31 cellular contexts compared by ENCODE assay signal in genomic region chr5:124764585-124764984, GRCh38. TPM values are rescaled to one million over a fixed set of nuclear protein-coding genes. Genes with fewer than 3 reads are reported as not detected.
"Had no signal": no experiment of that assay in that cellular context is flagged by ENCODE, and none has a peak within 500 bp of the region (broad histone marks: within the 10 kb centered on the region; RNA-seq: fewer than 3 reads in every experiment).

No MANE protein-coding gene starts in this region.

- H3K4me3 ChIP-seq: coronary artery, dorsolateral prefrontal cortex, gastrocnemius medialis, heart right ventricle had no signal

- H3K4me1 ChIP-seq: foreskin keratinocyte, heart right ventricle had no signal

- H3K9me3 ChIP-seq: gastrocnemius medialis, heart right ventricle had no signal

- H3K27me3 Mint-ChIP-seq: activated CD4-positive, alpha-beta memory T cell treated with anti-CD3 and anti-CD28 coated beads, Interleukin-2, amount 10 ng/mL, durations not matched to agents 7 days and 5 days; activated CD4-positive, alpha-beta T cell treated with anti-CD3 and anti-CD28 coated beads, Interleukin-2, amount 10 ng/mL, durations not matched to agents 7 days and 5 days; dendritic cell treated with granulocyte-macrophage colony-stimulating factor and Interleukin-4, amounts not matched to agents 40 ng/mL and 50 ng/mL, for 4 days; T-cell had no signal

- H3K27ac Mint-ChIP-seq: activated CD4-positive, alpha-beta memory T cell treated with anti-CD3 and anti-CD28 coated beads, Interleukin-2, amount 10 ng/mL, durations not matched to agents 7 days and 5 days; activated CD4-positive, alpha-beta T cell treated with anti-CD3 and anti-CD28 coated beads, Interleukin-2, amount 10 ng/mL, durations not matched to agents 7 days and 5 days; activated naive CD8-positive, alpha-beta T cell; activated T-cell treated with anti-CD3 and anti-CD28 coated beads, Interleukin-2, amount 50 U/mL, for 24 hours; activated T-cell treated with anti-CD3 and anti-CD28 coated beads, Interleukin-2, amount 50 U/mL, for 72 hours; dendritic cell treated with granulocyte-macrophage colony-stimulating factor and Interleukin-4, amounts not matched to agents 40 ng/mL and 50 ng/mL, for 4 days; T-cell; T-helper 1 cell treated with Interleukin-12 subunit alpha and Interleukin-12 subunit beta and Interleukin-4 antibody, amounts not matched to agents 30 μg/mL and 1 μg/mL, for 36 hours; WTC11 had no signal

- DNase-seq: activated CD4-positive, alpha-beta memory T cell treated with anti-CD3 and anti-CD28 coated beads, Interleukin-2, amount 10 ng/mL, durations not matched to agents 7 days and 5 days; activated CD4-positive, alpha-beta T cell treated with anti-CD3 and anti-CD28 coated beads for 1 hour; activated CD4-positive, alpha-beta T cell treated with anti-CD3 and anti-CD28 coated beads for 4 hours; activated CD4-positive, alpha-beta T cell treated with anti-CD3 and anti-CD28 coated beads, Interleukin-2, amount 10 ng/mL, durations not matched to agents 7 days and 5 days; activated CD4-positive, alpha-beta T cell treated with anti-CD3 and anti-CD28 coated beads, Interleukin-2, amount 50 U/mL, for 4 hours; activated CD8-positive, alpha-beta memory T cell treated with anti-CD3 and anti-CD28 coated beads, Interleukin-2, amount 50 U/mL, for 48 hours; activated gamma-delta T cell; activated naive CD4-positive, alpha-beta T cell; activated naive CD4-positive, alpha-beta T cell treated with anti-CD3 and anti-CD28 coated beads, Interleukin-2, amount 50 U/mL, for 16 hours; activated T-cell treated with anti-CD3 and anti-CD28 coated beads for 4 hours; activated T-cell treated with anti-CD3 and anti-CD28 coated beads, Interleukin-2, amount 50 U/mL, for 24 hours; activated T-cell treated with anti-CD3 and anti-CD28 coated beads, Interleukin-2, amount 50 U/mL, for 72 hours; amniotic stem cell; anterior cingulate cortex; caudate nucleus; dorsolateral prefrontal cortex; effector memory CD4-positive, alpha-beta T cell; foreskin keratinocyte; gastrocnemius medialis; heart right ventricle; hippocampal formation; SW 1271; T-cell; T-helper 9 cell had no signal

- H3K9me3 Mint-ChIP-seq: activated CD4-positive, alpha-beta memory T cell treated with anti-CD3 and anti-CD28 coated beads, Interleukin-2, amount 10 ng/mL, durations not matched to agents 7 days and 5 days; activated CD4-positive, alpha-beta T cell treated with anti-CD3 and anti-CD28 coated beads, Interleukin-2, amount 10 ng/mL, durations not matched to agents 7 days and 5 days; dendritic cell treated with granulocyte-macrophage colony-stimulating factor and Interleukin-4, amounts not matched to agents 40 ng/mL and 50 ng/mL, for 4 days; WTC11 had no signal

- H3K36me3 Mint-ChIP-seq: activated naive CD8-positive, alpha-beta T cell; T-cell; WTC11 had no signal

- H3K36me3 ChIP-seq: gastrocnemius medialis, heart right ventricle had no signal

- H3K4me3 Mint-ChIP-seq: activated CD4-positive, alpha-beta memory T cell treated with anti-CD3 and anti-CD28 coated beads, Interleukin-2, amount 10 ng/mL, durations not matched to agents 7 days and 5 days; activated CD4-positive, alpha-beta T cell treated with anti-CD3 and anti-CD28 coated beads, Interleukin-2, amount 10 ng/mL, durations not matched to agents 7 days and 5 days; activated naive CD8-positive, alpha-beta T cell; activated T-cell treated with anti-CD3 and anti-CD28 coated beads, Interleukin-2, amount 50 U/mL, for 24 hours; activated T-cell treated with anti-CD3 and anti-CD28 coated beads, Interleukin-2, amount 50 U/mL, for 72 hours; dendritic cell treated with granulocyte-macrophage colony-stimulating factor and Interleukin-4, amounts not matched to agents 40 ng/mL and 50 ng/mL, for 4 days; T-cell; T-helper 1 cell treated with Interleukin-12 subunit alpha and Interleukin-12 subunit beta and Interleukin-4 antibody, amounts not matched to agents 30 μg/mL and 1 μg/mL, for 36 hours; WTC11 had no signal

- ATAC-seq: activated T-cell treated with anti-CD3 and anti-CD28 coated beads, Interleukin-2, amount 50 U/mL, for 72 hours; esophagus mucosa; foreskin keratinocyte; T-cell; WTC11 had no signal

- H3K4me1 Mint-ChIP-seq: activated CD4-positive, alpha-beta memory T cell treated with anti-CD3 and anti-CD28 coated beads, Interleukin-2, amount 10 ng/mL, durations not matched to agents 7 days and 5 days; activated CD4-positive, alpha-beta T cell treated with anti-CD3 and anti-CD28 coated beads, Interleukin-2, amount 10 ng/mL, durations not matched to agents 7 days and 5 days; T-cell had no signal

- H3K27me3 ChIP-seq: dorsolateral prefrontal cortex, foreskin keratinocyte, gastrocnemius medialis, heart right ventricle had no signal

- H3K27ac ChIP-seq: coronary artery, dorsolateral prefrontal cortex, foreskin keratinocyte, gastrocnemius medialis, heart right ventricle had no signal

RNA-seq across cellular contexts. Expression of gene ZNF608, which starts 18.1 kb away (rescaled TPM):
- total RNA-seq: activated CD4-positive, alpha-beta memory T cell treated with anti-CD3 and anti-CD28 coated beads, Interleukin-2, amount 10 ng/mL, durations not matched to agents 7 days and 5 days; activated CD4-positive, alpha-beta T cell treated with anti-CD3 and anti-CD28 coated beads, Interleukin-2, amount 10 ng/mL, durations not matched to agents 7 days and 5 days; T-helper 2 cell treated with Interferon-gamma antibody and Interleukin-4, amounts not matched to agents 100 ng/mL and 5 ng/mL, for 36 hours had no signal
